ENCODE assay signal across 16 cellular contexts in the genomic region with DNA sequence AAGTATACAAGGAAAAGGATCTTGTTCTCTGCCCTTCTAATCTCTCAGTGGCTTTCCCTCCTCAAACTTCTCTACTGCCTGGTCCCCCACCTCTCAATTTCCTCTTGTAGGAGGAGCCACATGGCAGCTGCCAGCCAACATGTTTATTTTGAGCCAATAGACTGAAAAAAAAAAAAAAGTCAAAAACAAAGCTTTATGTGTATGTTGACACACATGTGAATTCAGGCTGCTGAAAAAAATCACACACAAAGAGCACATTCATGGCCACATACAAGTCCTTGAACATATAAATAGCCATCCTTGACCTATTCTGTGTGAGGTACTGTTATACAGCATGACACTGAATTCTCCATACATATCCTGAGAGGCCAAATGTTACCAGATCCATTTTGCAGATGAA. TPM values are rescaled to one million over a fixed set of nuclear protein-coding genes. Genes with fewer than 3 reads are reported as not detected.
DNase-seq lines count a peak whose midpoint lies in the region; ATAC-seq, FAIRE-seq and TF ChIP-seq lines count a peak whose summit lies in the region.
"Had no signal": no experiment of that assay in that cellular context is flagged by ENCODE, and none has a peak within 500 bp of the region (broad histone marks: within the 10 kb centered on the region; RNA-seq: fewer than 3 reads in every experiment).

No MANE protein-coding gene starts in this region.

- H3K27ac ChIP-seq in HUES6 (ENCODE audit: low read depth, low read length) (no peak overlapping the region), K562 (ENCODE audit: extremely low read depth, low read depth, low read length) (no peak overlapping the region), hepatocyte (peak overlapping the region; percentile 26), stomach (peak overlapping the region; percentile 42 to 99 (median 60))
- H3K27ac ChIP-seq: C4-2B, WERI-Rb-1 had no signal

- no peak for TF ChIP-seq RAD21 in K562 (CRISPR knock-in tag; conservative IDR thresholded peaks at IDR 0.05 in 1 of 2, IDR thresholded peaks at IDR 0.05 in 1 of 2)

- H3K27me3 ChIP-seq in HUES6 (ENCODE audit: control insufficient read depth, insufficient read depth, low read length): no peaks in the 10 kb centered on the region
- peaks cover 26 to 36% of the 10 kb centered on the region in 2 experiments for H3K27me3 ChIP-seq in K562 (ENCODE audit: control insufficient read depth in 2 of 2, insufficient read depth in 2 of 2, low read length in 2 of 2)
- no peaks in the 10 kb centered on the region for H3K27me3 ChIP-seq in hepatocyte
- H3K27me3 ChIP-seq in stomach: peaks cover 0 to 25% (median 0%) of the 10 kb centered on the region in 3 donors

- no TSS peak for BruUV-seq in K562 (replicated peaks; lab: Mats Ljungman, UMichigan)

- intact Hi-C loops in K562 (cut with micrococcal nuclease): no loop called here
- intact Hi-C loops in stomach (cut with DNase I; ENCODE audit: low total_unique reads): no loop called here
- intact Hi-C loops in Right ventricle myocardium superior (cut with DNase I): loop anchor here (10.0 kb wide), 1 partner anchor 73 kb away; no protein-coding TSS in a partner anchor

- H3K4me2 ChIP-seq in K562 (ENCODE audit: insufficient read depth, low read length): no peak overlapping the region
- H3K4me2 ChIP-seq in hepatocyte: peak overlapping the region; percentile 36

- no peaks in the 10 kb centered on the region for H4K20me1 ChIP-seq in K562 (replicated peaks; ENCODE audit: control insufficient read depth, insufficient read depth, low read length)
- peaks cover 18% of the 10 kb centered on the region for H4K20me1 ChIP-seq in hepatocyte (ENCODE audit: insufficient read depth, poor library complexity, severe bottlenecking)

- in situ Hi-C loops in K562 (cut with MboI): no loop called here

- POLR2A ChIA-PET in K562 (lab: Yijun Ruan, JAX): no interaction called here

- H3K9me1 ChIP-seq in K562 (ENCODE audit: control insufficient read depth, insufficient read depth, low read length): no peaks in the 10 kb centered on the region

- H3K4me3 ChIP-seq in HUES6 (ENCODE audit: low read depth, low read length) (peak overlapping the region; percentile 24; the same call in 1 of the 2 replicates), K562 (no peak overlapping the region), hepatocyte (no peak overlapping the region), stomach (peak overlapping the region in 1 of 4 donors; percentile 4)
- H3K4me3 ChIP-seq: dorsolateral prefrontal cortex, lung had no signal

- H3K4me1 ChIP-seq in HUES6 (ENCODE audit: control insufficient read depth, insufficient read depth, low read length): peaks cover 51% of the 10 kb centered on the region
- peaks cover 0 to 13% of the 10 kb centered on the region in 2 experiments; a peak in 1 of 5 replicates for H3K4me1 ChIP-seq in K562 (replicated peaks in 1 of 2; ENCODE audit: control insufficient read depth in 2 of 2, insufficient read depth in 2 of 2, low read length in 2 of 2)
- H3K4me1 ChIP-seq in hepatocyte (ENCODE audit: insufficient read depth): peaks cover 3% of the 10 kb centered on the region
- H3K4me1 ChIP-seq in stomach: peaks cover 26 to 63% (median 50%) of the 10 kb centered on the region in 4 donors

- ATAC-seq in K562 (no peak), Right ventricle myocardium superior (ENCODE audit: poor library complexity) (no peak)
- ATAC-seq: stimulated activated memory B cell treated with anti-CD40 and anti-IgM and Interleukin-4, amounts not matched to agents 10 μg/mL and 1 μg/mL and 100 μg/mL, for 72 hours had no signal

- H3K9me3 ChIP-seq in HUES6 (ENCODE audit: control insufficient read depth, insufficient read depth, low read depth, low read length) (no peaks in the 10 kb centered on the region), K562 (replicated peaks; ENCODE audit: control insufficient read depth, insufficient read depth, low read depth, low read length) (no peaks in the 10 kb centered on the region), hepatocyte (ENCODE audit: low read depth) (no peaks in the 10 kb centered on the region), stomach (no peaks in the 10 kb centered on the region)

- no peak overlapping the region for H2AFZ ChIP-seq in K562 (ENCODE audit: low read depth, low read length)
- no peak overlapping the region for H2AFZ ChIP-seq in hepatocyte

- FAIRE-seq in K562 (lab: Jason Lieb, UNC): no peak
- FAIRE-seq: urothelium cell line had no signal

- no peaks in the 10 kb centered on the region for H3K9me2 ChIP-seq in hepatocyte (replicated peaks; ENCODE audit: insufficient read depth)

- TF ChIP-seq CTCF in K562 (IDR thresholded peaks at IDR 0.05 in 2 of 3, conservative IDR thresholded peaks at IDR 0.05 in 1 of 3; ENCODE audit: insufficient read depth in 2 of 3, low read depth in 1 of 3, low read length in 3 of 3): no peak
- no peak for TF ChIP-seq CTCF in hepatocyte (IDR thresholded peaks at IDR 0.05; ENCODE audit: poor library complexity)
- no peak for TF ChIP-seq CTCF in stomach (IDR thresholded peaks at IDR 0.05)

- CTCF ChIA-PET in K562 (lab: Yijun Ruan, JAX; ENCODE audit: low intra/inter-chr PET ratio): no interaction called here

- no peak for DNase-seq in K562 (ENCODE audit: extremely low read depth in 1 of 4, low spot score in 3 of 4)
- no peak for DNase-seq in hepatocyte (ENCODE audit: low spot score)
- DNase-seq in stomach: no peak
- DNase-seq in Right ventricle myocardium superior: no peak
- no peak for DNase-seq in activated CD8-positive, alpha-beta memory T cell treated with anti-CD3 and anti-CD28 coated beads, Interleukin-2, amount 50 U/mL, for 4 hours
- DNase-seq in glomerular visceral epithelial cell (ENCODE audit: extremely low spot score): no peak
- DNase-seq: dorsolateral prefrontal cortex, NCI-H1417 treated with DMSO at 0.1 percent for 48 hours, NCI-H446, WERI-Rb-1 had no signal

- H3K36me3 ChIP-seq in HUES6 (ENCODE audit: control insufficient read depth, insufficient read depth, low read length) (no peaks in the 10 kb centered on the region), K562 (ENCODE audit: control insufficient read depth, insufficient read depth, low read length) (no peaks in the 10 kb centered on the region), hepatocyte (replicated peaks; ENCODE audit: insufficient read depth, low read depth) (no peaks in the 10 kb centered on the region), stomach (no peaks in the 10 kb centered on the region)
- H3K36me3 ChIP-seq: WERI-Rb-1 had no signal

- H3K79me2 ChIP-seq in K562 (ENCODE audit: control insufficient read depth, insufficient read depth, low read length): no peaks in the 10 kb centered on the region
- peaks cover 81% of the 10 kb centered on the region for H3K79me2 ChIP-seq in hepatocyte

- TF ChIP-seq POLR2A in K562 (conservative IDR thresholded peaks at IDR 0.05): no peak
- no peak for TF ChIP-seq POLR2A in stomach (IDR thresholded peaks at IDR 0.05)

- TF ChIP-seq EP300 in K562 (IDR thresholded peaks at IDR 0.05; ENCODE audit: low read length) (no peak), stomach (IDR thresholded peaks at IDR 0.05) (no peak)

- no peak overlapping the region for H3K9ac ChIP-seq in HUES6 (ENCODE audit: low read length)
- H3K9ac ChIP-seq in K562 (ENCODE audit: insufficient read depth in 1 of 2, low read depth in 2 of 2, low read length in 2 of 2): no peak overlapping the region

RNA-seq across cellular contexts. Expression of a gene that starts 3.7 kb away (rescaled TPM):
- total RNA-seq in K562 (2011; cell fraction: chromatin; rRNA removed; ENCODE audit: low replicate concordance): not detected in 2 replicates
- total RNA-seq in K562 (2011; cell fraction: nucleolus; rRNA removed): not detected in 2 replicates
- total RNA-seq in K562 (2011; cell fraction: nucleoplasm; rRNA removed): 0.08 TPM in 1 of 2 replicates, not detected in the other
- total RNA-seq in K562 (2014; rRNA removed) (not detected in 2 replicates), K562 (2014; rRNA removed; fragmentation: Illumina TruSeq; extraction: Trizol) (not detected in 2 replicates), K562 (2015; rRNA removed; fragmentation: Illumina TruSeq; extraction: Trizol) (not detected in 2 replicates), K562 (2021) (0.29 TPM in 2 replicates), hepatocyte (17.9 and 21.7 TPM in 2 replicates), stomach (10 to 100 TPM in 4 of 5 donors, 1 to 10 TPM in 1; 5.5 to 44.6 (median 19.0) TPM), Right ventricle myocardium superior (25.1 TPM)
- polyA plus RNA-seq in K562 (2011; rRNA removed) (0.03 TPM in 1 of 2 replicates, not detected in the other), K562 (2014; fragmentation: Illumina TruSeq; extraction: Trizol) (not detected in 2 replicates), K562 (2014; fragmentation: Nextera tagmentation; extraction: Ambion mirVana) (under 1 TPM in 1 of 2 experiments, not detected in 1; 0.01 TPM), K562 (2014; rRNA removed) (0.04 TPM in 1 of 2 replicates, not detected in the other), hepatocyte (7.3 and 9.5 TPM in 2 replicates), stomach (1 to 10 TPM; 1.7 to 4.2 (median 2.6) TPM)
- under 0.01 and 0.03 TPM in 2 replicates for polyA plus RNA-seq in K562 (2011; cell fraction: cytosol; rRNA removed)
- polyA plus RNA-seq in K562 (2011; cell fraction: nucleus; rRNA removed): 0.03 TPM in 1 of 2 replicates, not detected in the other
- 0.04 and 0.11 TPM in 2 replicates for polyA plus RNA-seq in K562 (2012)
- polyA minus RNA-seq in K562 (2011; rRNA and poly(A)+ RNA removed): under 0.01 and 0.03 TPM in 2 replicates
- not detected in 2 replicates for polyA minus RNA-seq in K562 (2011; cell fraction: cytosol; rRNA and poly(A)+ RNA removed)
- not detected in 2 replicates for polyA minus RNA-seq in K562 (2011; cell fraction: nucleus; rRNA and poly(A)+ RNA removed)
- total RNA-seq: OCI-LY7 had no signal

RNA-seq across cellular contexts. Expression of a gene that starts 55.2 kb away (rescaled TPM):
- total RNA-seq in K562 (2011; cell fraction: chromatin; rRNA removed; ENCODE audit: low replicate concordance): 21.7 and 130 TPM in 2 replicates
- total RNA-seq in K562 (2011; cell fraction: nucleolus; rRNA removed): 11.8 and 20.9 TPM in 2 replicates
- 40.8 and 50.3 TPM in 2 replicates for total RNA-seq in K562 (2011; cell fraction: nucleoplasm; rRNA removed)
- 76.9 and 91.6 TPM in 2 replicates for total RNA-seq in K562 (2014; rRNA removed)
- total RNA-seq in K562 (2014; rRNA removed; fragmentation: Illumina TruSeq; extraction: Trizol): 180 and 214 TPM in 2 replicates
- 142 and 153 TPM in 2 replicates for total RNA-seq in K562 (2015; rRNA removed; fragmentation: Illumina TruSeq; extraction: Trizol)
- total RNA-seq in K562 (2021): 98.2 and 102 TPM in 2 replicates
- 46.4 and 64.5 TPM in 2 replicates for polyA plus RNA-seq in K562 (2011; rRNA removed)
- polyA plus RNA-seq in K562 (2011; cell fraction: cytosol; rRNA removed): 8.8 and 16.0 TPM in 2 replicates
- 52.2 and 53.8 TPM in 2 replicates for polyA plus RNA-seq in K562 (2011; cell fraction: nucleus; rRNA removed)
- polyA plus RNA-seq in K562 (2012): 48.5 and 70.8 TPM in 2 replicates
- 118 TPM in 2 replicates for polyA plus RNA-seq in K562 (2014; fragmentation: Illumina TruSeq; extraction: Trizol)
- 10 to 100 TPM; 50.6 to 92.6 TPM for polyA plus RNA-seq in K562 (2014; fragmentation: Nextera tagmentation; extraction: Ambion mirVana)
- polyA plus RNA-seq in K562 (2014; rRNA removed): 54.1 and 98.3 TPM in 2 replicates
- polyA minus RNA-seq in K562 (2011; rRNA and poly(A)+ RNA removed): 99.3 and 119 TPM in 2 replicates
- 46.6 and 50.8 TPM in 2 replicates for polyA minus RNA-seq in K562 (2011; cell fraction: cytosol; rRNA and poly(A)+ RNA removed)
- polyA minus RNA-seq in K562 (2011; cell fraction: nucleus; rRNA and poly(A)+ RNA removed): 35.7 and 70.4 TPM in 2 replicates
- total RNA-seq in hepatocyte: 16.8 and 18.3 TPM in 2 replicates
- polyA plus RNA-seq in hepatocyte: 8.3 and 15.3 TPM in 2 replicates
- total RNA-seq in stomach: 10 to 100 TPM in 2 of 5 donors, 1 to 10 TPM in 3; 4.8 to 43.2 (median 8.2) TPM
- 1 to 10 TPM in 1 of 3 donors, under 1 TPM in 2; 0.15 to 8.8 (median 0.50) TPM for polyA plus RNA-seq in stomach
- 1.4 TPM for total RNA-seq in Right ventricle myocardium superior

Comparison
In these comparisons a context has a peak if more than half of its experiments do, and no peak if none do; other contexts are left out.
1. H3K27ac ChIP-seq: peak in hepatocyte (single experiment) and stomach (5 of 5); none in HUES6 (single experiment) and K562 (single experiment).
2. RNA of a gene that starts 3.7 kb away (total RNA-seq): 25.1 TPM in Right ventricle myocardium superior (single experiment), 17.9 to 21.7 TPM in hepatocyte and 5.5 to 44.6 TPM in stomach; 0.08 to 0.29 TPM in K562; every median in the first group is over 4 times any median in the second.